19 cellular contexts compared by ENCODE assay signal in the genomic region with DNA sequence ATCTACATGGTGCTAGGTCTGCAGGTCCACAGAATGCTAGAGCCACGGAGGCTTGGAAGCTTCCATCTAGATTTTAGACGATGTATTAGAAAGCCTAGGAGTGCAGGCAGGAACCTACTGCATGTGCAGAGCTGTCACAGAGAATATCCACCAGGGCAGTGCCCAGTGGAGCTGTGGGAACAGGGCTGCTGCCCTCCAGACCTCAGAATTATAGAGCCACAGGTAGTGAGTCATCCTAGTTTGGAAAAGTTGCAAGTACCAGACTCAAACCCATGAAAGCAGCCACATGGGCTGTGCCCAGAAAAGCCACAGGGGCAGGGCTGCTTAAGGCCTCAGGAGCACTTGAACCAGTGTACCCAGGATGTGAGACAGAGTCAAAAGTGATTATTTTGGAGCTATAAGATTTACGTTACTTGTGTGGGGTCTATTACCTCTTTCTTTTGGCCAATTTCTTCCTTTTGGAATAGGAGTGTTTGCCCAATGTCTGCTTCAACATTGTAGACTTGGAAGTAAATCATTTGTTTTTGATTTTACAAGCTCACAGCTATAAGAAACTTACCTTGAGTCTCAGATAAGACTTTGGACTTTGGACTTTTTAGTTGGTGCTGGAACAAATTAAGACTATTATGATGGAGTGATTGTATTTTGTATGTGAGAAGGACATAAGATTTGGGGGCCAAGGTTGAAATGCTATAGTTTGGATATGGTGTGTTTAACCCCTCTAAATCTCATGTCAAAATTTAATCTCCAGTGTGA.
DNase-seq lines count a peak whose midpoint lies in the region; ATAC-seq and FAIRE-seq lines count a peak whose summit lies in the region.
"Had no signal": no experiment of that assay in that cellular context is flagged by ENCODE, and none has a peak within 500 bp of the region (broad histone marks: within the 10 kb centered on the region; RNA-seq: fewer than 3 reads in every experiment).

No MANE protein-coding gene starts in this region.

- WGBS in small intestine, 3 donors: 49 to 68% (median 57%) methylated on average over 3 of the region's 3 CpGs

- H3K27me3 ChIP-seq in small intestine (ENCODE audit: control insufficient read depth in 2 of 2, insufficient read depth in 2 of 2, low read length in 2 of 2): no peaks in the 10 kb centered on the region

- H3K27ac ChIP-seq in small intestine (ENCODE audit: low read depth in 1 of 2, low read length in 1 of 2): no peak overlapping the region
- H3K27ac ChIP-seq: BLaER1 had no signal

- peak; percentile 4 for DNase-seq in DMS53 (lab: John Stamatoyannopoulos, UW)
- DNase-seq in DMS53 treated with DMSO at 0.1 percent for 48 hours (lab: John Stamatoyannopoulos, UW; ENCODE audit: unreplicated experiment): no peak
- peak; percentile 22 for DNase-seq in RPMI7951 (ENCODE audit: low read depth)
- no peak for DNase-seq in left colon
- peak; percentile 9 for DNase-seq in small intestine
- no peak for DNase-seq in NCI-H510A (lab: John Stamatoyannopoulos, UW)
- no peak for DNase-seq in SW480 (ENCODE audit: low spot score)
- DNase-seq: 8988T; CD4-positive, alpha-beta memory T cell; DMS153; DND-41; EL; GOT3; H7; HFFc6 had no signal

- H3K36me3 ChIP-seq in small intestine (ENCODE audit: control insufficient read depth in 2 of 2, insufficient read depth in 2 of 2, low read length in 2 of 2): no peaks in the 10 kb centered on the region
- H3K36me3 ChIP-seq: BLaER1 had no signal

- FAIRE-seq in small intestine (lab: Jason Lieb, UNC): no peak
- FAIRE-seq: GM12878 had no signal

- intact Hi-C loops in left colon (cut with DNase I, micrococcal nuclease): no loop called here

- no peak overlapping the region for H3K4me3 ChIP-seq in small intestine (ENCODE audit: low read depth in 1 of 2, low read length in 2 of 2)
- H3K4me3 ChIP-seq: BLaER1, GM12878 had no signal

- H3K9me3 ChIP-seq in small intestine (ENCODE audit: control insufficient read depth, low read depth): no peaks in the 10 kb centered on the region
- H3K9me3 ChIP-seq: BLaER1 had no signal

- ATAC-seq in left colon (peak; percentile 89), HG03439 (IDR thresholded peaks at IDR 0.05; ENCODE audit: unreplicated experiment) (no peak)
- ATAC-seq: GM12878, HCT116 had no signal

- no peaks in the 10 kb centered on the region for H3K4me1 ChIP-seq in small intestine (ENCODE audit: control insufficient read depth in 2 of 2, insufficient read depth in 1 of 2, low read depth in 1 of 2, low read length in 1 of 2)
- H3K4me1 ChIP-seq: BLaER1 had no signal

Comparison
In these comparisons a context has a peak if more than half of its experiments do, and no peak if none do; other contexts are left out.
1. DNase-seq: peak in DMS53 (single experiment), RPMI7951 (single experiment) and small intestine (single experiment); none in DMS53 treated with DMSO at 0.1 percent for 48 hours (single experiment), left colon (0 of 2), NCI-H510A (single experiment) and SW480 (single experiment).